In the genomic region with DNA sequence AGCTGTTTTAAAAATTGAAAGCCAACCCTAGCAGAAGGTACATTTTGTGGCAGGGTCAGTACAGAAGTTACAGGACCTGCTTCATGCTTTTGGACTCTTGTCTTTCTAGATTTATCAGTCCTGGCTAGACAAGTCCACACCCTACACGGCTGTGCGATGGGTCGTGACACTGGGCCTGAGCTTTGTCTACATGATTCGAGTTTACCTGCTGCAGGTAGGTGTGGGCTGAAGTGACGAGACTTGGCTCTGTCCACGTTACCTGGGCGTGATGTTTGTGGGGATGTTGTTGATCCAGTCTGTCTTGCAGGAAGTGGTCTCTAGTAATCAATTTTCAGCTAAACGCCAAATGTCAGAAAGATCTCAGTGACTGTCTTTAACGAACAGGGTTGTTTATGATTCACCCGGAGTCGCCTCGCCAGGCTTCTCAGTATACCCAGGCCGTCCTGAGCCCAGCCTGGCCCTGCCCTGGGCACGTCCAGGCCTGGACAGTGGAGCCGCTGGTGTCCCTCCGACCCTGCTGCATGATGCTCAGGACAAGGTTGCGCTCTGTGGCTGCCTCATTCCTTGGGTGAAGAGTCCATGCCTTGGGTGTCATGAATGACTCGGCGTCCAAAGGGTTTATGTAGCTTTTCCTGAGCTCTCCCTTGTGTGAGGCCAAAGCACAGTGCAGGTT, we compare ENCODE assay signal across 26 cellular contexts. TPM values are rescaled to one million over a fixed set of nuclear protein-coding genes. Genes with fewer than 3 reads are reported as not detected.
DNase-seq lines count a peak whose midpoint lies in the region; ATAC-seq and TF ChIP-seq lines count a peak whose summit lies in the region.
"Had no signal": no experiment of that assay in that cellular context is flagged by ENCODE, and none has a peak within 500 bp of the region (broad histone marks: within the 10 kb centered on the region; RNA-seq: fewer than 3 reads in every experiment).

No MANE protein-coding gene starts in this region.

- ATAC-seq in HG02885 (IDR thresholded peaks at IDR 0.05; ENCODE audit: poor library complexity, unreplicated experiment) = no peak
- ATAC-seq: activated CD4-positive, alpha-beta T cell treated with anti-CD3 and anti-CD28 coated beads for 36 hours; HepG2; stimulated activated naive CD8-positive, alpha-beta T cell treated with anti-CD3 and anti-CD28 coated beads, Interleukin-15, amount 100 ng/mL, for 72 hours had no signal

- peaks cover 32% of the 10 kb centered on the region for H3K79me2 ChIP-seq in OCI-LY7 (ENCODE audit: insufficient read depth, low read depth, low read length)

- peaks cover 55% of the 10 kb centered on the region for H3K36me3 ChIP-seq in CD4-positive, alpha-beta memory T cell (ENCODE audit: insufficient read depth, low read length)
- H3K36me3 ChIP-seq in OCI-LY7 (ENCODE audit: insufficient read depth, low read length) = peaks cover 91% of the 10 kb centered on the region
- H3K36me3 ChIP-seq: neural progenitor cell had no signal

- H3K4me3 ChIP-seq in CD4-positive, alpha-beta memory T cell (ENCODE audit: low read length in 2 of 2) = no peak overlapping the region
- H3K4me3 ChIP-seq in epithelial cell of esophagus (ENCODE audit: low read length) (no peak overlapping the region), OCI-LY7 (ENCODE audit: low read depth, low read length, poor library complexity, severe bottlenecking) (no peak overlapping the region)
- H3K4me3 ChIP-seq: lung, neural progenitor cell, smooth muscle cell had no signal

- POLR2A ChIA-PET in CD4-positive, alpha-beta memory T cell (lab: Charles Lee; ENCODE audit: partially characterized antibody) = interaction anchor here (1.0 to 1.2 kb wide), 2 partner anchors 16 to 165 kb away, joined by 3 to 4 read pairs; no protein-coding TSS in a partner anchor
- POLR2A ChIA-PET in OCI-LY7 (lab: Charles Lee) = no interaction called here

- BruUV-seq in OCI-LY7 (replicated peaks; lab: Mats Ljungman, UMichigan) = no TSS peak

- peaks cover 5% of the 10 kb centered on the region; the same call in 1 of the 2 replicates for H4K20me1 ChIP-seq in OCI-LY7 (ENCODE audit: insufficient read depth, low read length)

- no peak overlapping the region for H2AFZ ChIP-seq in OCI-LY7 (ENCODE audit: low read length)
- H2AFZ ChIP-seq: neural progenitor cell, parathyroid adenoma had no signal

- H3K4me3 Mint-ChIP-seq in CD4-positive, alpha-beta memory T cell = no peak overlapping the region
- H3K4me3 Mint-ChIP-seq in osteocyte (ENCODE audit: unreplicated experiment) = no peak overlapping the region
- H3K4me3 Mint-ChIP-seq: activated CD4-positive, alpha-beta T cell treated with anti-CD3 and anti-CD28 coated beads for 36 hours; neural progenitor cell; stimulated activated naive CD8-positive, alpha-beta T cell treated with anti-CD3 and anti-CD28 coated beads, Interleukin-15, amount 100 ng/mL, for 72 hours; T-helper 2 cell treated with Interferon-gamma antibody and Interleukin-4, amounts not matched to agents 5 μg/mL and 100 μg/mL, for 36 hours had no signal

- no peaks in the 10 kb centered on the region for H3K27me3 ChIP-seq in CD4-positive, alpha-beta memory T cell (ENCODE audit: insufficient read depth, low read length)
- H3K27me3 ChIP-seq: brain microvascular endothelial cell, neural progenitor cell had no signal

- TF ChIP-seq CTCF in VCaP (conservative IDR thresholded peaks at IDR 0.05) = no peak
- no peak for TF ChIP-seq CTCF in epithelial cell of esophagus (IDR thresholded peaks at IDR 0.05; ENCODE audit: insufficient read depth, low read depth, low read length, missing control alignments)
- TF ChIP-seq CTCF in osteocyte (IDR thresholded peaks at IDR 0.05) = no peak
- TF ChIP-seq CTCF in OCI-LY7 (conservative IDR thresholded peaks at IDR 0.05; ENCODE audit: low read length) = no peak

- DNase-seq in CD4-positive, alpha-beta memory T cell = no peak
- DNase-seq in epithelial cell of esophagus (ENCODE audit: low read depth) (peak; percentile 16), osteocyte (ENCODE audit: extremely low spot score, unreplicated experiment) (no peak), OCI-LY7 (ENCODE audit: low spot score) (no peak)
- no peak for DNase-seq in stimulated activated CD4-positive, alpha-beta T cell treated with anti-CD3 and anti-CD28 coated beads, Interleukin-15, amount 100 ng/mL, for 24 hours
- DNase-seq: activated CD4-positive, alpha-beta T cell treated with anti-CD3 and anti-CD28 coated beads for 36 hours; activated CD8-positive, alpha-beta memory T cell treated with anti-CD3 and anti-CD28 coated beads for 24 hours; activated gamma-delta T cell treated with Interleukin-2 at 50 U/mL for 16 hours; amniotic stem cell; brain microvascular endothelial cell; COR-L47; HCEC 1CT; hippocampal formation; NCI-H446; NCI-H748 treated with DMSO at 0.1 percent for 48 hours; SIG-M5; stimulated activated CD4-positive, alpha-beta T cell treated with anti-CD3 and anti-CD28 coated beads, Interleukin-1b, Interleukin-23, amount 100 ng/mL, for 48 hours; stimulated activated naive CD8-positive, alpha-beta T cell treated with anti-CD3 and anti-CD28 coated beads, Interleukin-15, amount 100 ng/mL, for 72 hours had no signal

- peaks cover 25 to 66% (median 37%) of the 10 kb centered on the region in 4 donors for H3K4me1 Mint-ChIP-seq in CD4-positive, alpha-beta memory T cell
- H3K4me1 Mint-ChIP-seq in osteocyte (ENCODE audit: unreplicated experiment) = peaks cover 22% of the 10 kb centered on the region

- H3K4me2 ChIP-seq in OCI-LY7 (ENCODE audit: low read length) = no peak overlapping the region
- H3K4me2 ChIP-seq: neural progenitor cell, smooth muscle cell had no signal

- H3K36me3 Mint-ChIP-seq in CD4-positive, alpha-beta memory T cell = peaks cover 35 to 73% of the 10 kb centered on the region in 2 donors
- peaks cover 32% of the 10 kb centered on the region for H3K36me3 Mint-ChIP-seq in osteocyte (ENCODE audit: unreplicated experiment)

- H3K27ac ChIP-seq in CD4-positive, alpha-beta memory T cell (ENCODE audit: low read depth, low read length) = no peak overlapping the region
- H3K27ac ChIP-seq in VCaP (peak overlapping the region; percentile 11; the same call in 1 of the 2 replicates), OCI-LY7 (ENCODE audit: low read depth, low read length, poor library complexity, severe bottlenecking) (no peak overlapping the region)
- H3K27ac ChIP-seq: brain microvascular endothelial cell, neural progenitor cell, parathyroid adenoma had no signal

- CTCF ChIA-PET in CD4-positive, alpha-beta memory T cell (lab: Charles Lee; ENCODE audit: partially characterized antibody) = interaction anchor here (0.9 kb wide), 1 partner anchor 202 kb away, joined by 5 read pairs; a partner anchor contains a TSS
- CTCF ChIA-PET in OCI-LY7 (lab: Charles Lee; ENCODE audit: unreplicated experiment) = interaction anchor here (0.5 kb wide), 1 partner anchor 159 kb away, joined by 5 read pairs; no protein-coding TSS in a partner anchor

- intact Hi-C loops in CD4-positive, alpha-beta memory T cell (cut with micrococcal nuclease) = no loop called here
- intact Hi-C loops in OCI-LY7 (cut with micrococcal nuclease; ENCODE audit: unreplicated experiment) = no loop called here

- H3K4me1 ChIP-seq in CD4-positive, alpha-beta memory T cell (ENCODE audit: insufficient read depth, low read length) = peaks cover 27% of the 10 kb centered on the region
- H3K4me1 ChIP-seq in OCI-LY7 (ENCODE audit: insufficient read depth, low read length, poor library complexity, severe bottlenecking) = peaks cover 19% of the 10 kb centered on the region

- H3K27me3 Mint-ChIP-seq in CD4-positive, alpha-beta memory T cell = no peaks in the 10 kb centered on the region
- no peaks in the 10 kb centered on the region for H3K27me3 Mint-ChIP-seq in osteocyte (ENCODE audit: unreplicated experiment)
- H3K27me3 Mint-ChIP-seq: activated CD4-positive, alpha-beta T cell treated with anti-CD3 and anti-CD28 coated beads for 36 hours; stimulated activated naive CD8-positive, alpha-beta T cell treated with anti-CD3 and anti-CD28 coated beads, Interleukin-15, amount 100 ng/mL, for 72 hours had no signal

- H3K9me3 ChIP-seq in CD4-positive, alpha-beta memory T cell (ENCODE audit: control insufficient read depth in 1 of 2, low read length in 2 of 2) = no peaks in the 10 kb centered on the region
- no peaks in the 10 kb centered on the region for H3K9me3 ChIP-seq in OCI-LY7 (ENCODE audit: low read length)

- H3K9me2 ChIP-seq in OCI-LY7 (ENCODE audit: insufficient read depth, low read length) = no peaks in the 10 kb centered on the region

- H3K27ac Mint-ChIP-seq in CD4-positive, alpha-beta memory T cell = peak overlapping the region in 4 of 7 donors; percentile 17 to 85 (median 46)
- H3K27ac Mint-ChIP-seq in osteocyte (ENCODE audit: unreplicated experiment) = peak overlapping the region; percentile 18
- H3K27ac Mint-ChIP-seq: activated CD4-positive, alpha-beta T cell treated with anti-CD3 and anti-CD28 coated beads for 36 hours; neural progenitor cell; T-helper 2 cell treated with Interferon-gamma antibody and Interleukin-4, amounts not matched to agents 5 μg/mL and 100 μg/mL, for 36 hours had no signal

- H3K9me3 Mint-ChIP-seq in CD4-positive, alpha-beta memory T cell = no peaks in the 10 kb centered on the region
- H3K9me3 Mint-ChIP-seq in osteocyte (ENCODE audit: unreplicated experiment) = no peaks in the 10 kb centered on the region
- H3K9me3 Mint-ChIP-seq: neural progenitor cell; stimulated activated naive CD8-positive, alpha-beta T cell treated with anti-CD3 and anti-CD28 coated beads, Interleukin-15, amount 100 ng/mL, for 72 hours; T-helper 2 cell treated with Interferon-gamma antibody and Interleukin-4, amounts not matched to agents 5 μg/mL and 100 μg/mL, for 36 hours had no signal

RNA-seq across cellular contexts. Expression of a gene that starts 5.5 kb away (rescaled TPM):
- 100 to 1,000 TPM; 149 to 151 TPM for total RNA-seq in CD4-positive, alpha-beta memory T cell
- 100 to 1,000 TPM; 131 to 221 TPM for polyA plus RNA-seq in CD4-positive, alpha-beta memory T cell
- total RNA-seq in osteocyte (144 and 147 TPM in 2 replicates), OCI-LY7 (2022) (113 and 138 TPM in 2 replicates)
- 54.4 and 60.5 TPM in 2 replicates for total RNA-seq in OCI-LY7 (2014; rRNA removed; shearing (Covaris generic))

RNA-seq across cellular contexts. Expression of a gene that starts 5.8 kb away (rescaled TPM):
- 10 to 100 TPM; 12.5 to 15.3 TPM for total RNA-seq in CD4-positive, alpha-beta memory T cell
- 1 to 10 TPM; 1.9 to 2.2 TPM for polyA plus RNA-seq in CD4-positive, alpha-beta memory T cell
- total RNA-seq in osteocyte (10.9 and 12.7 TPM in 2 replicates), OCI-LY7 (2022) (23.6 and 29.7 TPM in 2 replicates)
- 13.1 and 19.4 TPM in 2 replicates for total RNA-seq in OCI-LY7 (2014; rRNA removed; shearing (Covaris generic))

RNA-seq across cellular contexts. Expression of a gene that starts 15.2 kb away (rescaled TPM):
- total RNA-seq in CD4-positive, alpha-beta memory T cell = 10 to 100 TPM; 11.7 to 13.0 TPM
- polyA plus RNA-seq in CD4-positive, alpha-beta memory T cell = 1 to 10 TPM; 7.2 to 8.6 TPM
- total RNA-seq in osteocyte (23.1 and 25.6 TPM in 2 replicates), OCI-LY7 (2022) (19.4 and 24.5 TPM in 2 replicates)
- 22.6 and 23.3 TPM in 2 replicates for total RNA-seq in OCI-LY7 (2014; rRNA removed; shearing (Covaris generic))
